In the genomic region with DNA sequence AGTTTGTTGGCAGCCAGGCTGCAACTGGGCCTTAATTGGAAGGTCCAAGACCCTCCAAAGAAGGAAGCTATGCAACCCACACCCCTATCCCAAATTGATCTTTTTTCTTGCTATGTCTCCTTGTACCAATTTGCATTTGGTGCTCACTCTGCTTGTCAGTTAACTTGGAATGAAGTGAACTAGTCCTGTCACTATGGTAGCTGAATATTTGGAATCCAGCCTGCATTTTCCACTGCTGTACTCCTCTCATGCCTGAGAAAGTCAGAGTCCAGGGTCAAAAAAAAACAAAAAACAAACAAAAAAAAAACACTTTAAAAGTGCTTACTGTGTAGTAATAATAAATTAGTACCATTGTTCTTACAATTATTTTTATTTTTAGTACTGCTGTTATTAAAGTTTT, we compare ENCODE assay signal across 22 cellular contexts.
"Had no signal": no experiment of that assay in that cellular context is flagged by ENCODE, and none has a peak within 500 bp of the region (broad histone marks: within the 10 kb centered on the region; RNA-seq: fewer than 3 reads in every experiment).

No MANE protein-coding gene starts in this region.

- FAIRE-seq: endothelial cell of umbilical vein, frontal cortex had no signal

- ATAC-seq: effector memory CD8-positive, alpha-beta T cell; esophagus mucosa; foreskin keratinocyte; gastrocnemius medialis; gastroesophageal sphincter had no signal

- DNase-seq: colonic mucosa; cortex of kidney; dermis blood vessel endothelial cell; dorsolateral prefrontal cortex; effector CD4-positive, alpha-beta T cell; effector CD8-positive, alpha-beta T cell; effector memory CD4-positive, alpha-beta T cell; effector memory CD8-positive, alpha-beta T cell; endodermal cell; erythroblast; esophagus squamous epithelium; foreskin fibroblast; foreskin keratinocyte; foreskin melanocyte; gastrocnemius medialis; glutamatergic neuron; head of caudate nucleus; heart left ventricle had no signal
